In genomic region chr3:65953881-65954733, GRCh38 we compare ENCODE assay signal across 11 cellular contexts.
DNase-seq lines count a peak whose midpoint lies in the region; ATAC-seq, FAIRE-seq and TF ChIP-seq lines count a peak whose summit lies in the region.
"Had no signal": no experiment of that assay in that cellular context is flagged by ENCODE, and none has a peak within 500 bp of the region (broad histone marks: within the 10 kb centered on the region; RNA-seq: fewer than 3 reads in every experiment).

No MANE protein-coding gene starts in this region.

- no peaks in the 10 kb centered on the region for H3K9me3 ChIP-seq in right cardiac atrium (ENCODE audit: control insufficient read depth, low read length)

- H3K4me3 Mint-ChIP-seq in WTC11: no peak overlapping the region; the same call in 1 of the 2 replicates
- H3K4me3 Mint-ChIP-seq in activated T-helper 2 cell treated with anti-CD3 and anti-CD28 coated beads, Interferon-gamma antibody, Interleukin-2, Interleukin-4, amounts not matched to agents 10 μg/mL and 5 μg/mL and 100 μg/mL, durations not matched to agents 14 hours and 24 hours and 36 hours (ENCODE audit: low read depth): no peak overlapping the region

- H3K9me3 Mint-ChIP-seq in WTC11: no peaks in the 10 kb centered on the region
- H3K9me3 Mint-ChIP-seq in activated T-helper 2 cell treated with anti-CD3 and anti-CD28 coated beads, Interferon-gamma antibody, Interleukin-2, Interleukin-4, amounts not matched to agents 10 μg/mL and 5 μg/mL and 100 μg/mL, durations not matched to agents 14 hours and 24 hours and 36 hours: no peaks in the 10 kb centered on the region

- peaks cover 69% of the 10 kb centered on the region for H3K4me1 Mint-ChIP-seq in WTC11
- H3K4me1 Mint-ChIP-seq in activated T-helper 2 cell treated with anti-CD3 and anti-CD28 coated beads, Interferon-gamma antibody, Interleukin-2, Interleukin-4, amounts not matched to agents 10 μg/mL and 5 μg/mL and 100 μg/mL, durations not matched to agents 14 hours and 24 hours and 36 hours (ENCODE audit: low read depth): peaks cover 6% of the 10 kb centered on the region

- H3K27me3 Mint-ChIP-seq in WTC11 (ENCODE audit: low read depth): peaks cover 3% of the 10 kb centered on the region; the same call in 1 of the 2 replicates
- peaks cover 2% of the 10 kb centered on the region for H3K27me3 Mint-ChIP-seq in activated T-helper 2 cell treated with anti-CD3 and anti-CD28 coated beads, Interferon-gamma antibody, Interleukin-2, Interleukin-4, amounts not matched to agents 10 μg/mL and 5 μg/mL and 100 μg/mL, durations not matched to agents 14 hours and 24 hours and 36 hours (ENCODE audit: low read depth)

- TF ChIP-seq CTCF in WTC11 (IDR thresholded peaks at IDR 0.05) (no peak), GM10266 (IDR thresholded peaks at IDR 0.05; ENCODE audit: control insufficient read depth, insufficient read depth, low read depth, missing control alignments) (no peak), omental fat pad (IDR thresholded peaks at IDR 0.05) (no peak)

- DNase-seq in DMS53 treated with DMSO at 0.1 percent for 48 hours (lab: John Stamatoyannopoulos, UW; ENCODE audit: unreplicated experiment) (peak; percentile 39), WTC11 (ENCODE audit: low spot score) (peak; percentile 18), right cardiac atrium (peak; percentile 19 to 80 (median 68)), putamen (ENCODE audit: low spot score) (peak; percentile 9), GM10266 (ENCODE audit: extremely low spot score) (no peak), GM19239 (ENCODE audit: insufficient read length, low spot score) (no peak), omental fat pad (ENCODE audit: low spot score) (no peak)
- DNase-seq in activated T-helper 2 cell treated with anti-CD3 and anti-CD28 coated beads, Interferon-gamma antibody, Interleukin-2, Interleukin-4, amounts not matched to agents 10 μg/mL and 5 μg/mL and 100 μg/mL, durations not matched to agents 14 hours and 24 hours and 36 hours (ENCODE audit: low spot score): no peak
- DNase-seq: EL; hippocampal formation; stimulated activated CD8-positive, alpha-beta memory T cell treated with anti-CD3 and anti-CD28 coated beads, Interleukin-4, amount 100 ng/mL, for 48 hours had no signal

- WGBS in right cardiac atrium: 18% methylated on average over 16 of the region's 16 CpGs

- no peak for FAIRE-seq in GM19239 (lab: Jason Lieb, UNC)

- H3K27me3 ChIP-seq in right cardiac atrium (ENCODE audit: control insufficient read depth, insufficient read depth): no peaks in the 10 kb centered on the region

- peak overlapping the region; percentile 29 for H3K4me3 ChIP-seq in right cardiac atrium (ENCODE audit: low read length)

- H3K27ac ChIP-seq in right cardiac atrium (ENCODE audit: low read length): peak overlapping the region; percentile 71

- H3K4me1 ChIP-seq in right cardiac atrium (ENCODE audit: control insufficient read depth, insufficient read depth, low read length): peaks cover 7% of the 10 kb centered on the region

- H3K36me3 Mint-ChIP-seq in WTC11: no peaks in the 10 kb centered on the region
- H3K36me3 Mint-ChIP-seq in activated T-helper 2 cell treated with anti-CD3 and anti-CD28 coated beads, Interferon-gamma antibody, Interleukin-2, Interleukin-4, amounts not matched to agents 10 μg/mL and 5 μg/mL and 100 μg/mL, durations not matched to agents 14 hours and 24 hours and 36 hours (ENCODE audit: low read depth): no peaks in the 10 kb centered on the region

- peak overlapping the region; percentile 99 for H3K27ac Mint-ChIP-seq in WTC11
- H3K27ac Mint-ChIP-seq in activated T-helper 2 cell treated with anti-CD3 and anti-CD28 coated beads, Interferon-gamma antibody, Interleukin-2, Interleukin-4, amounts not matched to agents 10 μg/mL and 5 μg/mL and 100 μg/mL, durations not matched to agents 14 hours and 24 hours and 36 hours: no peak overlapping the region

- POLR2A ChIA-PET in WTC11 (lab: Charles Lee): interaction anchor here (0.6 to 2.2 kb wide), 3 partner anchors 10 to 112 kb away, joined by 3 to 18 read pairs (median 3); no protein-coding TSS in a partner anchor

- intact Hi-C loops in right cardiac atrium (cut with DNase I): loop anchor here in 1 of 4 donors (10.0 kb wide), 1 partner anchor 81 kb away; the partner anchor contains the start of gene MAGI1
- intact Hi-C loops in activated T-helper 2 cell treated with anti-CD3 and anti-CD28 coated beads, Interferon-gamma antibody, Interleukin-2, Interleukin-4, amounts not matched to agents 10 μg/mL and 5 μg/mL and 100 μg/mL, durations not matched to agents 14 hours and 24 hours and 36 hours (cut with micrococcal nuclease): no loop called here

- CTCF ChIA-PET in WTC11 (lab: Charles Lee): interaction anchor here (1.0 to 1.1 kb wide), 3 partner anchors 10 to 182 kb away, joined by 3 to 4 read pairs (median 3); no protein-coding TSS in a partner anchor

- no peak for ATAC-seq in WTC11
- ATAC-seq in right cardiac atrium: peak; percentile 67 to 72
- no peak for ATAC-seq in omental fat pad (ENCODE audit: low FRiP score)

TF ChIP-seq in WTC11, 78 proteins besides CTCF, POLR2A, EP300 and RAD21:
- no peak for TF ChIP-seq ELF4 (CRISPR knock-in tag; IDR thresholded peaks at IDR 0.05; ENCODE audit: low read depth)
- no peak for TF ChIP-seq RELA (CRISPR knock-in tag; IDR thresholded peaks at IDR 0.05; ENCODE audit: borderline replicate concordance)
- no peak for TF ChIP-seq NR2C2 (CRISPR knock-in tag; IDR thresholded peaks at IDR 0.05)
- TF ChIP-seq ZNF512 (CRISPR knock-in tag; IDR thresholded peaks at IDR 0.05; ENCODE audit: borderline replicate concordance): no peak
- no peak for TF ChIP-seq ZNF423 (CRISPR knock-in tag; IDR thresholded peaks at IDR 0.05)
- no peak for TF ChIP-seq GRHL2 (CRISPR knock-in tag; IDR thresholded peaks at IDR 0.05; ENCODE audit: insufficient replicate concordance, severe bottlenecking)
- TF ChIP-seq MXD4 (CRISPR knock-in tag; IDR thresholded peaks at IDR 0.05; ENCODE audit: borderline replicate concordance): no peak
- TF ChIP-seq E2F5 (CRISPR knock-in tag; IDR thresholded peaks at IDR 0.05): no peak

Comparison
In these comparisons a context has a peak if more than half of its experiments do, and no peak if none do; other contexts are left out.
1. DNase-seq: peak in DMS53 treated with DMSO at 0.1 percent for 48 hours (single experiment), WTC11 (single experiment), right cardiac atrium (3 of 3) and putamen (single experiment); none in GM10266 (single experiment), GM19239 (single experiment), omental fat pad (single experiment) and activated T-helper 2 cell treated with anti-CD3 and anti-CD28 coated beads, Interferon-gamma antibody, Interleukin-2, Interleukin-4, amounts not matched to agents 10 μg/mL and 5 μg/mL and 100 μg/mL, durations not matched to agents 14 hours and 24 hours and 36 hours (single experiment).
2. ATAC-seq: peak in right cardiac atrium (2 of 2); none in WTC11 (single experiment) and omental fat pad (single experiment).